ENCODE assay signal across 1 cellular context in genomic region chr9:22124263-22125011, GRCh38.
TF ChIP-seq lines count a peak whose summit lies in the region.

No MANE protein-coding gene starts in this region.

TF ChIP-seq in HEK293T, 16 proteins besides CTCF, POLR2A, EP300 and RAD21 (continued from another document):
- TF ChIP-seq PKNOX1 (IDR thresholded peaks at IDR 0.05) = peak; percentile 96
- TF ChIP-seq HDGF (IDR thresholded peaks at IDR 0.05; ENCODE audit: borderline replicate concordance) = no peak
